1 cellular context compared by ENCODE assay signal in genomic region chr19:15180451-15181390, GRCh38.
TF ChIP-seq lines count a peak whose summit lies in the region.

No MANE protein-coding gene starts in this region.

TF ChIP-seq in SK-N-SH, 30 proteins besides CTCF, POLR2A, EP300 and RAD21:
- TF ChIP-seq IRF3 (IDR thresholded peaks at IDR 0.05; ENCODE audit: low read depth, low read length) (no peak), MEF2A (IDR thresholded peaks at IDR 0.05; ENCODE audit: borderline replicate concordance, low read depth) (no peak), PBX3 (IDR thresholded peaks at IDR 0.05) (no peak), RCOR1 (IDR thresholded peaks at IDR 0.05; ENCODE audit: low read length) (no peak), TEAD4 (IDR thresholded peaks at IDR 0.05; ENCODE audit: borderline replicate concordance, insufficient read depth) (no peak), FOSL2 (IDR thresholded peaks at IDR 0.05; ENCODE audit: borderline replicate concordance, low read depth) (no peak), CHD2 (IDR thresholded peaks at IDR 0.05; ENCODE audit: low read length, partially characterized antibody) (no peak), MAX (IDR thresholded peaks at IDR 0.05; ENCODE audit: low read depth) (no peak), YY1 (IDR thresholded peaks at IDR 0.05; ENCODE audit: low read depth) (no peak), FOXJ3 (CRISPR knock-in tag; IDR thresholded peaks at IDR 0.05) (no peak), RFX5 (IDR thresholded peaks at IDR 0.05; ENCODE audit: low read length) (no peak), RXRA (IDR thresholded peaks at IDR 0.05; ENCODE audit: borderline replicate concordance, low read depth) (no peak), REST (IDR thresholded peaks at IDR 0.05; ENCODE audit: low read depth, low read length) (no peak), POLR2AphosphoS5 (IDR thresholded peaks at IDR 0.05; ENCODE audit: low read depth, low read length) (no peak), TAF1 (IDR thresholded peaks at IDR 0.05; ENCODE audit: borderline replicate concordance, low read depth, low read length) (no peak)
